In the genomic region with DNA sequence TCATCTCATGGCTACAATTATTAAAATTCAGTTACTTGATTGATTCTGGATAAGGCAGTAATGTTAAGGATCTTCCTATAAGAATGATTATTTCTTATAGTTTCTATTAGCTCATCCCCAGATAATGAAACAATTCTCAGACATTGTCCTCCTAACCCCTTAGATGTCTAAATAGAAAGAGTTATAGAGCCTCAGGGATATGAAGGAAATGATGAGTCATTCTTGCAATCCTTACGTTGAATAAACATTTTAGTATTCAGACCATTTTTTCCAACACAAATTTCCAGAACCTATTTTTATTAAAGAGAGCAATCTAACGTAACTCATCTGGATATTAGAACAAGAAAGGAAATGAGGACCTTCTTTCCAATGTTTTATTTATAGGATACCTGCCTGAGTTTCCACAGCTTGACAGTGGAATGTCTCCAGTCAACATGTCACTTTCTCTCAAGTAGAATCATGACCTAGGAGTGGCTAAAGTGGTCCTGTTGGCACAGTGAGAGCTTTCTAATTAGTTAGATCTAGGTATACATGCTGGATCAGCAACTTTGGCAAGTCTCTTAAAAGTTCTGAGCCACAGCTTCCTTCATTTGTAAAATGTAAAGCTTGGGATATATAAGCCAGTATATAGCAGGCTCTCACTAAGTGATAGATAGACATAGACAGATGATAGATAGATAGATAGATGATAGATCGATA, we compare ENCODE assay signal across 15 cellular contexts.
DNase-seq lines count a peak whose midpoint lies in the region; TF ChIP-seq lines count a peak whose summit lies in the region.
"Had no signal": no experiment of that assay in that cellular context is flagged by ENCODE, and none has a peak within 500 bp of the region (broad histone marks: within the 10 kb centered on the region; RNA-seq: fewer than 3 reads in every experiment).

No MANE protein-coding gene starts in this region.

- no peak overlapping the region for H3K4me3 Mint-ChIP-seq in HFFc6
- H3K4me3 Mint-ChIP-seq: activated CD8-positive, alpha-beta memory T cell treated with anti-CD3 and anti-CD28 coated beads, Interleukin-2, amount 10 ng/mL, durations not matched to agents 7 days and 5 days; CD8-positive, alpha-beta T cell; T-helper 17 cell had no signal

- H3K27ac Mint-ChIP-seq in HFFc6, result peak overlapping the region; percentile 20
- H3K27ac Mint-ChIP-seq: activated CD8-positive, alpha-beta memory T cell treated with anti-CD3 and anti-CD28 coated beads, Interleukin-2, amount 10 ng/mL, durations not matched to agents 7 days and 5 days; CD8-positive, alpha-beta T cell; T-helper 17 cell had no signal

- H3K27me3 Mint-ChIP-seq in HFFc6 (ENCODE audit: insufficient read depth), result no peaks in the 10 kb centered on the region; the same call in 1 of the 2 replicates

- H3K4me1 Mint-ChIP-seq in HFFc6 (ENCODE audit: low read depth), result peaks cover 75% of the 10 kb centered on the region
- H3K4me1 Mint-ChIP-seq: activated CD8-positive, alpha-beta memory T cell treated with anti-CD3 and anti-CD28 coated beads, Interleukin-2, amount 10 ng/mL, durations not matched to agents 7 days and 5 days; T-helper 17 cell had no signal

- peaks cover 5% of the 10 kb centered on the region; the same call in 1 of the 2 replicates for H3K36me3 Mint-ChIP-seq in HFFc6 (ENCODE audit: low read depth)
- H3K36me3 Mint-ChIP-seq: activated CD8-positive, alpha-beta memory T cell treated with anti-CD3 and anti-CD28 coated beads, Interleukin-2, amount 10 ng/mL, durations not matched to agents 7 days and 5 days; CD8-positive, alpha-beta T cell had no signal

- DNase-seq in A172 (ENCODE audit: low spot score) (peak; percentile 41), HFFc6 (peak; percentile 42), amniotic epithelial cell (ENCODE audit: low read depth) (peak; percentile 61), fibroblast of the conjunctiva (ENCODE audit: low read depth) (peak; percentile 39), HuH-7 (ENCODE audit: low spot score) (no peak), NCI-H1105 treated with DMSO at 0.1 percent for 48 hours (lab: John Stamatoyannopoulos, UW) (no peak), NCI-H524 treated with DMSO at 0.1 percent for 48 hours (lab: John Stamatoyannopoulos, UW) (no peak), NCI-H2081 (lab: John Stamatoyannopoulos, UW) (no peak)
- DNase-seq: ACHN; activated CD8-positive, alpha-beta memory T cell treated with anti-CD3 and anti-CD28 coated beads, Interleukin-2, amount 10 ng/mL, durations not matched to agents 7 days and 5 days; activated naive CD4-positive, alpha-beta T cell; CD8-positive, alpha-beta T cell; central memory CD4-positive, alpha-beta T cell; T-helper 17 cell; testis had no signal

- H3K9me3 Mint-ChIP-seq in HFFc6, result peaks cover 4% of the 10 kb centered on the region; the same call in 1 of the 2 replicates
- H3K9me3 Mint-ChIP-seq: CD8-positive, alpha-beta T cell had no signal

- TF ChIP-seq CTCF in HFFc6 (IDR thresholded peaks at IDR 0.05), result no peak

Comparison
In these comparisons a context has a peak if more than half of its experiments do, and no peak if none do; other contexts are left out.
1. DNase-seq: peak in A172 (single experiment), HFFc6 (single experiment), amniotic epithelial cell (single experiment) and fibroblast of the conjunctiva (single experiment); none in HuH-7 (single experiment), NCI-H1105 treated with DMSO at 0.1 percent for 48 hours (single experiment), NCI-H524 treated with DMSO at 0.1 percent for 48 hours (single experiment) and NCI-H2081 (0 of 2).